In the genomic region with DNA sequence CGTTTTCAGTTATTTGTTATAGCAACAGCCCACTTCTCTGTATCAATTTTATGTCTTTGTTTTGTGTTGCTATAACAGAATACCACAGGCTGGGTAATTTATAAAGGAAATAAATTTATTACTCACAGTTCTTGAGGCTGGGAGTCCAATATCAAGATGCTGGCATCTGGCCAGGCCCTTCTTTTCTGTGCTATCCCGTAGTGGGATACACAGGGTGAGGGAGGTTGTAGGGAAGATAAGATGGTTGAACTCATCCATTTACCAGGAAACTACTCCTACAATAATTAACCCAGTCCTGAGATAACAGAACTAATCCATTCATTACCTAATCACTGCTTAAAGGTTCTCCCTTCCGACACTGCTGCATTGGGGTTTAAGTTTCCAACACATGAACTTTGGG, we compare ENCODE assay signal across 26 cellular contexts.
"Had no signal": no experiment of that assay in that cellular context is flagged by ENCODE, and none has a peak within 500 bp of the region (broad histone marks: within the 10 kb centered on the region; RNA-seq: fewer than 3 reads in every experiment).

No MANE protein-coding gene starts in this region.

- H3K4me1 Mint-ChIP-seq: activated B cell treated with CpG ODN at 0.5 μM for 24 hours; activated CD8-positive, alpha-beta memory T cell treated with anti-CD3 and anti-CD28 coated beads, Interleukin-2, amount 10 ng/mL, durations not matched to agents 7 days and 5 days; activated naive CD4-positive, alpha-beta T cell treated with anti-CD3 and anti-CD28 coated beads, Interleukin-2, amount 50 U/mL, for 24 hours; activated naive CD8-positive, alpha-beta T cell treated with anti-CD3 and anti-CD28 coated beads, Interleukin-2, amount 50 U/mL, for 24 hours; stimulated activated naive B cell treated with anti-CD40 and anti-IgM and Interleukin-4, amounts not matched to agents 10 μg/mL and 1 μg/mL and 100 μg/mL, for 72 hours; T-cell had no signal

- H3K27me3 ChIP-seq: breast epithelium, esophagus squamous epithelium, left lung, right lobe of liver, stomach, thyroid gland, upper lobe of right lung had no signal

- H3K36me3 Mint-ChIP-seq: activated CD8-positive, alpha-beta memory T cell treated with anti-CD3 and anti-CD28 coated beads, Interleukin-2, amount 10 ng/mL, durations not matched to agents 7 days and 5 days; activated naive CD4-positive, alpha-beta T cell treated with anti-CD3 and anti-CD28 coated beads, Interleukin-2, amount 50 U/mL, for 24 hours; stimulated activated naive B cell treated with anti-CD40 and anti-IgM and Interleukin-4, amounts not matched to agents 10 μg/mL and 1 μg/mL and 100 μg/mL, for 72 hours; T-cell had no signal

- H3K9me3 Mint-ChIP-seq: activated B cell treated with CpG ODN at 0.5 μM for 24 hours; activated naive CD4-positive, alpha-beta T cell treated with anti-CD3 and anti-CD28 coated beads, Interleukin-2, amount 50 U/mL, for 24 hours; activated naive CD8-positive, alpha-beta T cell treated with anti-CD3 and anti-CD28 coated beads, Interleukin-2, amount 50 U/mL, for 24 hours; activated T-helper 2 cell treated with anti-CD3 and anti-CD28 coated beads, Interferon-gamma antibody, Interleukin-2, Interleukin-4, amounts not matched to agents 10 μg/mL and 5 μg/mL and 100 μg/mL, durations not matched to agents 14 hours and 24 hours and 36 hours; nephron; stimulated activated naive B cell treated with anti-CD40 and anti-IgM and Interleukin-4, amounts not matched to agents 10 μg/mL and 1 μg/mL and 100 μg/mL, for 72 hours; T-cell; T-helper 2 cell treated with Interferon-gamma antibody and Interleukin-4, amounts not matched to agents 5 μg/mL and 100 μg/mL, for 36 hours had no signal

- H3K27ac ChIP-seq: breast epithelium, epithelial cell of prostate, esophagus squamous epithelium, left lung, lower lobe of right lung, right lobe of liver, skin epidermis, stomach, thyroid gland, upper lobe of right lung had no signal

- H3K4me3 ChIP-seq: breast epithelium, esophagus squamous epithelium, left lung, lower lobe of right lung, mucosa of descending colon, right lobe of liver, skin epidermis, stomach, thyroid gland, upper lobe of right lung had no signal

- H3K27ac Mint-ChIP-seq: activated B cell treated with CpG ODN at 0.5 μM for 24 hours; activated CD8-positive, alpha-beta memory T cell treated with anti-CD3 and anti-CD28 coated beads, Interleukin-2, amount 10 ng/mL, durations not matched to agents 7 days and 5 days; activated CD8-positive, alpha-beta T cell treated with anti-CD3 and anti-CD28 coated beads, Interleukin-2, amount 10 ng/mL, durations not matched to agents 7 days and 5 days; activated naive CD4-positive, alpha-beta T cell treated with anti-CD3 and anti-CD28 coated beads, Interleukin-2, amount 50 U/mL, for 24 hours; activated naive CD8-positive, alpha-beta T cell treated with anti-CD3 and anti-CD28 coated beads, Interleukin-2, amount 50 U/mL, for 24 hours; activated T-helper 2 cell treated with anti-CD3 and anti-CD28 coated beads, Interferon-gamma antibody, Interleukin-2, Interleukin-4, amounts not matched to agents 10 μg/mL and 5 μg/mL and 100 μg/mL, durations not matched to agents 14 hours and 24 hours and 36 hours; nephron; stimulated activated naive B cell treated with anti-CD40 and anti-IgM and Interleukin-4, amounts not matched to agents 10 μg/mL and 1 μg/mL and 100 μg/mL, for 72 hours; T-cell; T-helper 2 cell treated with Interferon-gamma antibody and Interleukin-4, amounts not matched to agents 5 μg/mL and 100 μg/mL, for 36 hours had no signal

- H3K4me3 Mint-ChIP-seq: activated B cell treated with CpG ODN at 0.5 μM for 24 hours; activated CD8-positive, alpha-beta memory T cell treated with anti-CD3 and anti-CD28 coated beads, Interleukin-2, amount 10 ng/mL, durations not matched to agents 7 days and 5 days; activated CD8-positive, alpha-beta T cell treated with anti-CD3 and anti-CD28 coated beads, Interleukin-2, amount 10 ng/mL, durations not matched to agents 7 days and 5 days; activated naive CD4-positive, alpha-beta T cell treated with anti-CD3 and anti-CD28 coated beads, Interleukin-2, amount 50 U/mL, for 24 hours; activated naive CD8-positive, alpha-beta T cell treated with anti-CD3 and anti-CD28 coated beads, Interleukin-2, amount 50 U/mL, for 24 hours; nephron; stimulated activated naive B cell treated with anti-CD40 and anti-IgM and Interleukin-4, amounts not matched to agents 10 μg/mL and 1 μg/mL and 100 μg/mL, for 72 hours; T-cell; T-helper 2 cell treated with Interferon-gamma antibody and Interleukin-4, amounts not matched to agents 5 μg/mL and 100 μg/mL, for 36 hours had no signal

- H3K4me1 ChIP-seq: breast epithelium, esophagus squamous epithelium, left lung, lower lobe of right lung, right lobe of liver, stomach, thyroid gland, upper lobe of right lung had no signal

- H3K9me3 ChIP-seq: breast epithelium, esophagus squamous epithelium, left lung, lower lobe of right lung, mucosa of descending colon, right lobe of liver, stomach, thyroid gland, upper lobe of right lung had no signal

- H3K27me3 Mint-ChIP-seq: activated B cell treated with CpG ODN at 0.5 μM for 24 hours; activated naive CD8-positive, alpha-beta T cell treated with anti-CD3 and anti-CD28 coated beads, Interleukin-2, amount 50 U/mL, for 24 hours; stimulated activated naive B cell treated with anti-CD40 and anti-IgM and Interleukin-4, amounts not matched to agents 10 μg/mL and 1 μg/mL and 100 μg/mL, for 72 hours had no signal

- H3K36me3 ChIP-seq: breast epithelium, left lung, lower lobe of right lung, right lobe of liver, thyroid gland, upper lobe of right lung had no signal

- ATAC-seq: activated CD8-positive, alpha-beta memory T cell treated with anti-CD3 and anti-CD28 coated beads, Interleukin-2, amount 10 ng/mL, durations not matched to agents 7 days and 5 days; activated CD8-positive, alpha-beta T cell treated with anti-CD3 and anti-CD28 coated beads, Interleukin-2, amount 10 ng/mL, durations not matched to agents 7 days and 5 days; activated naive CD8-positive, alpha-beta T cell treated with anti-CD3 and anti-CD28 coated beads, Interleukin-2, amount 50 U/mL, for 24 hours; left lung; lower lobe of right lung; mucosa of descending colon; stimulated activated naive B cell treated with anti-CD40 and anti-IgM and Interleukin-4, amounts not matched to agents 10 μg/mL and 1 μg/mL and 100 μg/mL, for 72 hours; T-cell; upper lobe of right lung had no signal

- DNase-seq: activated B cell treated with CpG ODN at 0.5 μM for 24 hours; activated CD4-positive, alpha-beta T cell treated with anti-CD3 and anti-CD28 coated beads, Interleukin-2, amount 50 U/mL, for 1 hour; activated CD8-positive, alpha-beta memory T cell treated with anti-CD3 and anti-CD28 coated beads, Interleukin-2, amount 10 ng/mL, durations not matched to agents 7 days and 5 days; activated CD8-positive, alpha-beta T cell treated with anti-CD3 and anti-CD28 coated beads, Interleukin-2, amount 10 ng/mL, durations not matched to agents 7 days and 5 days; activated naive CD8-positive, alpha-beta T cell treated with anti-CD3 and anti-CD28 coated beads, Interleukin-2, amount 50 U/mL, for 24 hours; activated T-cell treated with anti-CD3 and anti-CD28 coated beads, Interleukin-2, amount 50 U/mL, for 48 hours; central memory CD4-positive, alpha-beta T cell; esophagus squamous epithelium; hippocampal formation; left lung; lower lobe of right lung; mucosa of descending colon; right lobe of liver; stimulated activated CD4-positive, alpha-beta T cell treated with anti-CD3 and anti-CD28 coated beads, Interleukin-1b, Interleukin-23, amount 100 ng/mL, for 48 hours; stimulated activated naive B cell treated with anti-CD40 and anti-IgM and Interleukin-4, amounts not matched to agents 10 μg/mL and 1 μg/mL and 100 μg/mL, for 72 hours; stomach; T-cell; thyroid gland; upper lobe of right lung had no signal
